27 cellular contexts compared by ENCODE assay signal in the genomic region with DNA sequence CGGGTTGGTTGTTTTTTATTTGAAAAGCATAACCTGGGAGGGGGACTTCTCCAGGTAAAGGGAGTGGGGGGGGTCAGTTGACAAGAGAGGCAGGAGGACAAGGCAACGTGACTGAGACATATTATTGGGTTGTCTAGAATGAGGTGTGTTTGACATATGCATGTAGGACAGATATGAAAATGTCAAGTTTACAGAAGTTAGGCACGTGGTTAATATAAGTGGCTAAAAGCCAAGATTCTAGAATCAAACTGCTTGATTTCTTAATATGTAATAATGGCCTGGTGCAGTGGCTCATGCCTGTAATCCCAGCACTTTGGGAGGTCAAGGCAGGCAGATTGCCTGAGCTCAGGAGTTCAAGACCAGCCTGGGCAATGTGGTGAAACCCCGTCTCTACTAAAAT.
"Had no signal": no experiment of that assay in that cellular context is flagged by ENCODE, and none has a peak within 500 bp of the region (broad histone marks: within the 10 kb centered on the region; RNA-seq: fewer than 3 reads in every experiment).

No MANE protein-coding gene starts in this region.

- H3K4me1 ChIP-seq: stomach, suprapubic skin, testis, thyroid gland, tibial artery, tibial nerve, upper lobe of left lung, upper lobe of right lung, uterus, vagina had no signal

- H3K9me3 ChIP-seq: suprapubic skin, testis, thoracic aorta, thyroid gland, tibial artery, transverse colon, upper lobe of left lung, upper lobe of right lung, uterus, vagina had no signal

- DNase-seq: stimulated activated CD4-positive, alpha-beta T cell treated with anti-CD3 and anti-CD28 coated beads, Interleukin-2, amount 100 ng/mL, for 48 hours; stimulated activated CD4-positive, alpha-beta T cell treated with anti-CD3 and anti-CD28 coated beads, Interleukin-4, amount 100 ng/mL, for 1 hour; stimulated activated CD4-positive, alpha-beta T cell treated with anti-CD3 and anti-CD28 coated beads, Interleukin-4, amount 100 ng/mL, for 24 hours; stimulated activated CD4-positive, alpha-beta T cell treated with anti-CD3 and anti-CD28 coated beads, Interleukin-4, amount 100 ng/mL, for 4 hours; stimulated activated CD8-positive, alpha-beta memory T cell treated with anti-CD3 and anti-CD28 coated beads, Interleukin-4, amount 100 ng/mL, for 48 hours; stimulated activated naive B cell treated with anti-CD40 and anti-IgM and Interleukin-4, amounts not matched to agents 10 μg/mL and 1 μg/mL and 100 μg/mL, for 72 hours; stimulated activated naive CD4-positive, alpha-beta T cell; stimulated activated naive CD4-positive, alpha-beta T cell treated with Interleukin-2 at 50 U/mL for 16 hours; stimulated activated naive CD8-positive, alpha-beta T cell treated with anti-CD3 and anti-CD28 coated beads, Interleukin-15, amount 100 ng/mL, for 72 hours; stimulated activated naive CD8-positive, alpha-beta T cell treated with anti-CD3 and anti-CD28 coated beads, Interleukin-15, Interleukin-2, amounts not matched to agents 100 U/mL and 50 U/mL, for 24 hours; stomach; substantia nigra; testis; thyroid gland; tibial artery; transverse colon; trophoblast cell; upper lobe of left lung; upper lobe of right lung; uterus had no signal

- H3K36me3 ChIP-seq: stomach, suprapubic skin, thoracic aorta, thyroid gland, tibial artery, tibial nerve, transverse colon, upper lobe of left lung, upper lobe of right lung, uterus, vagina had no signal

- H3K27me3 ChIP-seq: stomach, suprapubic skin, testis, thyroid gland, tibial artery, tibial nerve, transverse colon, upper lobe of left lung, upper lobe of right lung, uterus, vagina had no signal

- H3K4me3 ChIP-seq: stomach, suprapubic skin, testis, thoracic aorta, thyroid gland, tibial artery, tibial nerve, transverse colon, upper lobe of left lung, upper lobe of right lung, uterus, vagina had no signal

- ATAC-seq: stimulated activated effector memory CD8-positive, alpha-beta T cell treated with anti-CD3 and anti-CD28 coated beads, Interleukin-12 subunit alpha, Interleukin-12 subunit beta, amount 100 ng/mL, for 72 hours; stimulated activated memory B cell treated with anti-CD40 and anti-IgM and Interleukin-4, amounts not matched to agents 10 μg/mL and 1 μg/mL and 100 μg/mL, for 72 hours; stimulated activated naive B cell treated with anti-CD40 and anti-IgM and Interleukin-4, amounts not matched to agents 10 μg/mL and 1 μg/mL and 100 μg/mL, for 72 hours; stimulated activated naive CD8-positive, alpha-beta T cell treated with anti-CD3 and anti-CD28 coated beads, Interleukin-15, amount 100 ng/mL, for 72 hours; stimulated activated naive CD8-positive, alpha-beta T cell treated with anti-CD3 and anti-CD28 coated beads, Interleukin-15, Interleukin-2, amounts not matched to agents 100 U/mL and 50 U/mL, for 24 hours; upper lobe of right lung had no signal

- H3K27ac ChIP-seq: stomach, suprapubic skin, testis, thoracic aorta, thyroid gland, tibial artery, tibial nerve, transverse colon, upper lobe of left lung, upper lobe of right lung, uterus, vagina had no signal

- FAIRE-seq: urothelium cell line had no signal
